ENCODE assay signal across 12 cellular contexts in the genomic region with DNA sequence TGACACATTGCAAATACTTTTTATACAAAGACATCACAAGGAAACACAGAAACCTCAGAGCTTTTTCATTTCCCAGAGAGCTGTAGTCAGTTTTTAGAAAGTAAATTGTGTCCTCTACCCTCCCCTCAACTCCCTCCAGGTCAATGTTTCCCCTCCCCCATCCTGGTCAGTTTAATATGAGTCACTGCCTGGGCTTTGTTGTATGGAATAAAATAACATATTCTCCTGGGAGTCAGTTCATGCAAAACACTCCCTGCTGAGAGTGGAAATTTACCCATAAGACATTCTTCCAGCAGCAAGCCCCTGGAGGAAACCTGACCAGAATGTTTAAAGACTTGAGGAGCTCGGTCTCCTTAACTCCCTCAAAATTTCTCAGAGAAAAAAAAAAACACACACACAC.
DNase-seq lines count a peak whose midpoint lies in the region; ATAC-seq and TF ChIP-seq lines count a peak whose summit lies in the region.
"Had no signal": no experiment of that assay in that cellular context is flagged by ENCODE, and none has a peak within 500 bp of the region (broad histone marks: within the 10 kb centered on the region; RNA-seq: fewer than 3 reads in every experiment).

No MANE protein-coding gene starts in this region.

- no peaks in the 10 kb centered on the region for H3K4me1 Mint-ChIP-seq in T-cell
- H3K4me1 Mint-ChIP-seq: naive thymus-derived CD8-positive, alpha-beta T cell had no signal

- no peaks in the 10 kb centered on the region for H3K79me2 ChIP-seq in fibroblast of lung (ENCODE audit: control insufficient read depth, insufficient read depth, low read length)
- no peaks in the 10 kb centered on the region for H3K79me2 ChIP-seq in osteoblast (ENCODE audit: insufficient read depth, low read length)

- ATAC-seq in T-cell (replicated peaks in 1 of 4) (no peak), esophagus mucosa (no peak)
- ATAC-seq: foreskin keratinocyte; naive thymus-derived CD8-positive, alpha-beta T cell had no signal

- H3K27ac Mint-ChIP-seq in T-cell, result no peak overlapping the region
- H3K27ac Mint-ChIP-seq: naive thymus-derived CD8-positive, alpha-beta T cell had no signal

- no peaks in the 10 kb centered on the region for H3K9me3 ChIP-seq in fibroblast of lung (ENCODE audit: control insufficient read depth, insufficient read depth, low read depth, low read length)
- no peaks in the 10 kb centered on the region for H3K9me3 ChIP-seq in osteoblast (ENCODE audit: low read depth, low read length)

- peaks cover 14 to 21% of the 10 kb centered on the region in 2 donors for H3K27me3 Mint-ChIP-seq in T-cell

- CTCF ChIA-PET in T-cell (lab: Charles Lee), result interaction anchor here in 1 of 2 donors (0.6 kb wide), 1 partner anchor 1148 kb away, joined by 3 read pairs; no protein-coding TSS in a partner anchor

- H4K20me1 ChIP-seq in fibroblast of lung (ENCODE audit: control insufficient read depth, extremely low read depth, insufficient read depth, low read length) (no peaks in the 10 kb centered on the region), osteoblast (ENCODE audit: insufficient read depth, low read length) (no peaks in the 10 kb centered on the region)

- no peak overlapping the region for H3K4me3 ChIP-seq in fibroblast of lung (replicated peaks in 1 of 4; ENCODE audit: control extremely low read depth in 1 of 4, insufficient read depth in 1 of 4, low read depth in 3 of 4, low read length in 4 of 4)
- no peak overlapping the region for H3K4me3 ChIP-seq in osteoblast (ENCODE audit: insufficient read depth, low read length)

- TF ChIP-seq CTCF in fibroblast of lung (conservative IDR thresholded peaks at IDR 0.05 in 1 of 2, IDR thresholded peaks at IDR 0.05 in 1 of 2; ENCODE audit: low read depth in 1 of 2, low read length in 2 of 2) (no peak), osteoblast (IDR thresholded peaks at IDR 0.05; ENCODE audit: extremely low read depth, low read depth, low read length) (no peak)

- H3K36me3 Mint-ChIP-seq in T-cell, result no peaks in the 10 kb centered on the region

- POLR2A ChIA-PET in T-cell (lab: Charles Lee), result no interaction called here

- H3K4me1 ChIP-seq in fibroblast of lung (ENCODE audit: control insufficient read depth, extremely low read depth, insufficient read depth, low read length) (peaks cover 4% of the 10 kb centered on the region), osteoblast (ENCODE audit: insufficient read depth, low read length) (peaks cover 56% of the 10 kb centered on the region)
- H3K4me1 ChIP-seq: foreskin keratinocyte had no signal

- H3K9me3 Mint-ChIP-seq in T-cell, result peaks cover 0 to 4% (median 3%) of the 10 kb centered on the region in 3 donors

- H3K27ac ChIP-seq in fibroblast of lung (ENCODE audit: insufficient read depth, low read length) (no peak overlapping the region), osteoblast (ENCODE audit: low read depth, low read length) (peak overlapping the region; percentile 58)
- H3K27ac ChIP-seq: foreskin keratinocyte, VCaP had no signal

- H3K36me3 ChIP-seq in fibroblast of lung (ENCODE audit: control insufficient read depth, insufficient read depth, low read length) (no peaks in the 10 kb centered on the region), osteoblast (ENCODE audit: insufficient read depth, low read length) (no peaks in the 10 kb centered on the region)

- H2AFZ ChIP-seq in fibroblast of lung (ENCODE audit: low read length) (peak overlapping the region; percentile 12), osteoblast (ENCODE audit: low read length) (peak overlapping the region; percentile 27)

- no peak overlapping the region for H3K4me3 Mint-ChIP-seq in T-cell
- H3K4me3 Mint-ChIP-seq: naive thymus-derived CD8-positive, alpha-beta T cell had no signal

- H3K27me3 ChIP-seq in fibroblast of lung (ENCODE audit: control insufficient read depth, insufficient read depth, low read length), result no peaks in the 10 kb centered on the region
- no peaks in the 10 kb centered on the region for H3K27me3 ChIP-seq in osteoblast (ENCODE audit: insufficient read depth, low read length)
- H3K27me3 ChIP-seq: foreskin keratinocyte had no signal

- DNase-seq in EL (peak; percentile 61), RPMI7951 (ENCODE audit: low read depth) (peak; percentile 88), fibroblast of lung (ENCODE audit: low read depth in 2 of 2) (peak; percentile 86 to 87), osteoblast (ENCODE audit: insufficient read length, low spot score, missing footprints) (peak; percentile 74), HT-29 (ENCODE audit: low spot score) (no peak), T-cell (no peak), NCI-H510A treated with DMSO at 0.1 percent for 48 hours (lab: John Stamatoyannopoulos, UW) (no peak)
- DNase-seq: activated naive CD4-positive, alpha-beta T cell; foreskin keratinocyte; naive thymus-derived CD8-positive, alpha-beta T cell had no signal

- H3K4me2 ChIP-seq in fibroblast of lung (ENCODE audit: extremely low read depth, insufficient read depth, low read length) (peak overlapping the region; percentile 26), osteoblast (ENCODE audit: insufficient read depth, low read length) (peak overlapping the region; percentile 43)

- no peak overlapping the region for H3K9ac ChIP-seq in fibroblast of lung (ENCODE audit: insufficient read depth, low read length)

Comparison
In these comparisons a context has a peak if more than half of its experiments do, and no peak if none do; other contexts are left out.
1. DNase-seq: peak in EL (single experiment), RPMI7951 (single experiment), fibroblast of lung (2 of 2) and osteoblast (single experiment); none in HT-29 (single experiment), T-cell (0 of 34) and NCI-H510A treated with DMSO at 0.1 percent for 48 hours (single experiment).